Comparison of ENCODE assay signal across 14 cellular contexts in genomic region chr17:61946359-61946758, GRCh38. TPM values are rescaled to one million over a fixed set of nuclear protein-coding genes. Genes with fewer than 3 reads are reported as not detected.
DNase-seq lines count a peak whose midpoint lies in the region; ATAC-seq, FAIRE-seq and TF ChIP-seq lines count a peak whose summit lies in the region.
"Had no signal": no experiment of that assay in that cellular context is flagged by ENCODE, and none has a peak within 500 bp of the region (broad histone marks: within the 10 kb centered on the region; RNA-seq: fewer than 3 reads in every experiment).

No MANE protein-coding gene starts in this region.

- H2AFZ ChIP-seq in HepG2 (ENCODE audit: low read length) (no peak overlapping the region), PC-3 (ENCODE audit: low read length) (no peak overlapping the region)

- peaks cover 0 to 12% of the 10 kb centered on the region in 2 donors for H3K36me3 Mint-ChIP-seq in activated T-cell treated with anti-CD3 and anti-CD28 coated beads, Interleukin-2, amount 50 U/mL, for 72 hours (ENCODE audit: insufficient read depth in 2 of 2)
- H3K36me3 Mint-ChIP-seq in stimulated activated effector memory CD8-positive, alpha-beta T cell treated with anti-CD3 and anti-CD28 coated beads, Interleukin-12 subunit alpha, Interleukin-12 subunit beta, amount 100 ng/mL, for 72 hours = peaks cover 89% of the 10 kb centered on the region

- no peaks in the 10 kb centered on the region for H3K9me3 ChIP-seq in liver (ENCODE audit: control insufficient read depth in 4 of 4, low read length in 3 of 4)
- no peaks in the 10 kb centered on the region for H3K9me3 ChIP-seq in HepG2 (ENCODE audit: low read length)
- H3K9me3 ChIP-seq in PC-3 (ENCODE audit: low read length) = no peaks in the 10 kb centered on the region
- H3K9me3 ChIP-seq in transverse colon = no peaks in the 10 kb centered on the region
- H3K9me3 ChIP-seq: A549, HAP-1 had no signal

- H3K27ac Mint-ChIP-seq in activated T-cell treated with anti-CD3 and anti-CD28 coated beads, Interleukin-2, amount 50 U/mL, for 72 hours = peak overlapping the region; percentile 65
- H3K27ac Mint-ChIP-seq in stimulated activated effector memory CD8-positive, alpha-beta T cell treated with anti-CD3 and anti-CD28 coated beads, Interleukin-12 subunit alpha, Interleukin-12 subunit beta, amount 100 ng/mL, for 72 hours = peak overlapping the region; percentile 67

- peak overlapping the region in 1 of 2 donors; percentile 14 for H3K27ac ChIP-seq in liver (ENCODE audit: low read depth in 1 of 2, low read length in 2 of 2)
- no peak overlapping the region for H3K27ac ChIP-seq in HepG2 (ENCODE audit: extremely low read length, insufficient read depth, low read length)
- H3K27ac ChIP-seq in PC-3 (ENCODE audit: low read length) = no peak overlapping the region
- no peak overlapping the region for H3K27ac ChIP-seq in transverse colon
- H3K27ac ChIP-seq: A549 had no signal

- CTCF ChIA-PET in HepG2 (lab: Yijun Ruan, JAX; ENCODE audit: low intra/inter-chr PET ratio, low total read pairs) (no interaction called here), PC-3 (lab: Charles Lee) (no interaction called here)

- no peak for TF ChIP-seq EP300 in HepG2 (IDR thresholded peaks at IDR 0.05; ENCODE audit: low read depth in 2 of 2, low read length in 2 of 2)
- TF ChIP-seq EP300 in HepG2 (CRISPR knock-in tag; IDR thresholded peaks at IDR 0.05; ENCODE audit: borderline replicate concordance) = no peak
- TF ChIP-seq EP300 in transverse colon (IDR thresholded peaks at IDR 0.05; ENCODE audit: low read depth) = no peak

- ATAC-seq in activated T-cell treated with anti-CD3 and anti-CD28 coated beads, Interleukin-2, amount 50 U/mL, for 72 hours (replicated peaks in 1 of 2) = no peak
- ATAC-seq in HepG2 = no peak
- ATAC-seq in PC-3 = peak; percentile 32; the same call in 1 of the 2 replicates
- ATAC-seq in stimulated activated effector memory CD8-positive, alpha-beta T cell treated with anti-CD3 and anti-CD28 coated beads, Interleukin-12 subunit alpha, Interleukin-12 subunit beta, amount 100 ng/mL, for 72 hours = no peak
- no peak for ATAC-seq in HG03342 (IDR thresholded peaks at IDR 0.05; ENCODE audit: unreplicated experiment)
- ATAC-seq: A549 had no signal

- no peak for DNase-seq in activated T-cell treated with anti-CD3 and anti-CD28 coated beads, Interleukin-2, amount 50 U/mL, for 72 hours
- no peak for DNase-seq in activated T-cell treated with anti-CD3 and anti-CD28 coated beads, Interleukin-2, amount 50 U/mL, for 1 hour
- DNase-seq in HepG2 (ENCODE audit: low spot score) (no peak), PC-3 (no peak), transverse colon (no peak)
- no peak for DNase-seq in stimulated activated effector memory CD8-positive, alpha-beta T cell treated with anti-CD3 and anti-CD28 coated beads, Interleukin-12 subunit alpha, Interleukin-12 subunit beta, amount 100 ng/mL, for 72 hours (ENCODE audit: low spot score in 2 of 2)
- DNase-seq: DMS53, GF-D8 had no signal

- H3K79me2 ChIP-seq in HepG2 (ENCODE audit: insufficient read depth, low read length) (no peaks in the 10 kb centered on the region), PC-3 (ENCODE audit: low read length) (no peaks in the 10 kb centered on the region)

- TF ChIP-seq RAD21 in liver (IDR thresholded peaks at IDR 0.05) (peak; percentile 59 to 63), HepG2 (CRISPR knock-in tag; IDR thresholded peaks at IDR 0.05) (no peak)

- H3K4me2 ChIP-seq in HepG2 (ENCODE audit: low read depth, low read length) (no peak overlapping the region), PC-3 (ENCODE audit: low read length) (no peak overlapping the region)
- H3K4me2 ChIP-seq: A549 had no signal

- TF ChIP-seq POLR2A in HepG2 (IDR thresholded peaks at IDR 0.05; ENCODE audit: insufficient read depth in 1 of 2, low read depth in 2 of 2, low read length in 2 of 2) (no peak), transverse colon (IDR thresholded peaks at IDR 0.05) (no peak)

- H3K4me1 Mint-ChIP-seq in activated T-cell treated with anti-CD3 and anti-CD28 coated beads, Interleukin-2, amount 50 U/mL, for 72 hours (ENCODE audit: low read depth) = peaks cover 5% of the 10 kb centered on the region
- peaks cover 6% of the 10 kb centered on the region for H3K4me1 Mint-ChIP-seq in stimulated activated effector memory CD8-positive, alpha-beta T cell treated with anti-CD3 and anti-CD28 coated beads, Interleukin-12 subunit alpha, Interleukin-12 subunit beta, amount 100 ng/mL, for 72 hours

- intact Hi-C loops in HepG2 (cut with micrococcal nuclease; ENCODE audit: unreplicated experiment) (no loop called here), PC-3 (cut with micrococcal nuclease) (loop anchor here (5.0 to 10.0 kb wide), 3 partner anchors 106 to 228 kb away; no protein-coding TSS in a partner anchor), transverse colon (cut with DNase I; ENCODE audit: low total_unique reads) (no loop called here)

- H3K4me3 Mint-ChIP-seq in activated T-cell treated with anti-CD3 and anti-CD28 coated beads, Interleukin-2, amount 50 U/mL, for 72 hours = no peak overlapping the region
- H3K4me3 Mint-ChIP-seq in stimulated activated effector memory CD8-positive, alpha-beta T cell treated with anti-CD3 and anti-CD28 coated beads, Interleukin-12 subunit alpha, Interleukin-12 subunit beta, amount 100 ng/mL, for 72 hours = no peak overlapping the region

- H4K20me1 ChIP-seq in HepG2 (ENCODE audit: insufficient read depth, low read length) (no peaks in the 10 kb centered on the region), PC-3 (ENCODE audit: low read length) (0 out of 2 replicates have a peak, but pooled peaks cover 8% of the 10 kb centered on the region)

- POLR2A ChIA-PET in HepG2 (lab: Yijun Ruan, JAX) = no interaction called here
- POLR2A ChIA-PET in PC-3 (lab: Charles Lee; ENCODE audit: unreplicated experiment) = no interaction called here

- H3F3A ChIP-seq in PC-3 (ENCODE audit: low read length, unreplicated experiment) = no peaks in the 10 kb centered on the region

- H3K4me1 ChIP-seq in liver (ENCODE audit: control insufficient read depth in 4 of 4, insufficient read depth in 4 of 4, low read length in 3 of 4) = peaks cover 0 to 26% (median 20%) of the 10 kb centered on the region in 4 donors
- H3K4me1 ChIP-seq in HepG2 (ENCODE audit: insufficient read depth, low read length) = no peaks in the 10 kb centered on the region
- H3K4me1 ChIP-seq in PC-3 (ENCODE audit: insufficient read depth, low read length) = peaks cover 13% of the 10 kb centered on the region
- no peaks in the 10 kb centered on the region for H3K4me1 ChIP-seq in transverse colon
- H3K4me1 ChIP-seq: HAP-1 had no signal

- BruUV-seq in HepG2 (replicated peaks; lab: Mats Ljungman, UMichigan) = no TSS peak
- no TSS peak for BruUV-seq in PC-3 (replicated peaks; lab: Mats Ljungman, UMichigan)

- WGBS in liver = 54% methylated on average over 2 of the region's 2 CpGs
- 93% methylated on average over 2 of the region's 2 CpGs for WGBS in HepG2 (ENCODE audit: low lambda C conversion rate)
- 33 to 79% methylated on average over 1 to 2 of the region's 2 CpGs for WGBS in transverse colon (ENCODE audit: low coverage in 1 of 2), 2 donors

- H3K36me3 ChIP-seq in liver (ENCODE audit: control insufficient read depth in 4 of 4, insufficient read depth in 3 of 4, low read depth in 1 of 4, low read length in 3 of 4) = peaks cover 8 to 53% (median 35%) of the 10 kb centered on the region in 4 donors
- H3K36me3 ChIP-seq in HepG2 (replicated peaks in 1 of 2; ENCODE audit: control insufficient read depth in 1 of 2, insufficient read depth in 2 of 2, low read length in 2 of 2) = peaks cover 14 to 62% of the 10 kb centered on the region in 2 experiments
- H3K36me3 ChIP-seq in PC-3 (ENCODE audit: low read depth, low read length) = peaks cover 51% of the 10 kb centered on the region
- H3K36me3 ChIP-seq in transverse colon = peaks cover 0 to 57% (median 18%) of the 10 kb centered on the region in 4 donors

- no peak for FAIRE-seq in HepG2 (lab: Jason Lieb, UNC)
- FAIRE-seq: A549, H1, HTR-8/SVneo had no signal

- TF ChIP-seq CTCF in liver (IDR thresholded peaks at IDR 0.05; ENCODE audit: low read depth, low read length, missing input control) (peak; percentile 27), HepG2 (CRISPR knock-in tag; IDR thresholded peaks at IDR 0.05) (no peak), PC-3 (conservative IDR thresholded peaks at IDR 0.05; ENCODE audit: low read depth, low read length) (no peak), transverse colon (IDR thresholded peaks at IDR 0.05) (no peak)

- H3K9me3 Mint-ChIP-seq in activated T-cell treated with anti-CD3 and anti-CD28 coated beads, Interleukin-2, amount 50 U/mL, for 72 hours = no peaks in the 10 kb centered on the region
- H3K9me3 Mint-ChIP-seq in stimulated activated effector memory CD8-positive, alpha-beta T cell treated with anti-CD3 and anti-CD28 coated beads, Interleukin-12 subunit alpha, Interleukin-12 subunit beta, amount 100 ng/mL, for 72 hours = no peaks in the 10 kb centered on the region

- H3K27me3 Mint-ChIP-seq in activated T-cell treated with anti-CD3 and anti-CD28 coated beads, Interleukin-2, amount 50 U/mL, for 72 hours (ENCODE audit: low read depth) = no peaks in the 10 kb centered on the region

- H3K9ac ChIP-seq in liver (ENCODE audit: low read depth in 1 of 2, low read length in 2 of 2) (no peak overlapping the region), HepG2 (ENCODE audit: insufficient read depth, low read depth, low read length) (no peak overlapping the region), PC-3 (ENCODE audit: low read length) (no peak overlapping the region)

- no peaks in the 10 kb centered on the region for H3K9me2 ChIP-seq in PC-3 (replicated peaks; ENCODE audit: low read length)

- in situ Hi-C loops in HepG2 (cut with HindIII; ENCODE audit: extremely low pct_ligation_motif_present, low pct_unique_long_range_greater_than_20kb) (no loop called here), transverse colon (cut with MboI; ENCODE audit: low pct_ligation_motif_present in 1 of 4, low pct_unique_long_range_greater_than_20kb in 1 of 4, low sequenced_read_pairs in 3 of 4) (no loop called here)

- H3K4me3 ChIP-seq in liver (ENCODE audit: low read depth in 1 of 3, low read length in 3 of 3) (no peak overlapping the region), HepG2 (replicated peaks in 1 of 3; ENCODE audit: insufficient read depth in 1 of 3, low read depth in 2 of 3, low read length in 3 of 3) (no peak overlapping the region), PC-3 (ENCODE audit: low read length) (no peak overlapping the region), transverse colon (no peak overlapping the region)
- H3K4me3 ChIP-seq: A549, HAP-1 had no signal

- H3K27me3 ChIP-seq in liver (ENCODE audit: control insufficient read depth in 4 of 4, insufficient read depth in 4 of 4, low read length in 3 of 4) = no peaks in the 10 kb centered on the region
- no peaks in the 10 kb centered on the region for H3K27me3 ChIP-seq in HepG2 (ENCODE audit: control insufficient read depth in 1 of 2, insufficient read depth in 2 of 2, low read length in 2 of 2)
- no peaks in the 10 kb centered on the region for H3K27me3 ChIP-seq in PC-3 (ENCODE audit: low read length)
- H3K27me3 ChIP-seq in transverse colon = no peaks in the 10 kb centered on the region

RNA-seq across cellular contexts. Expression of gene INTS2, which starts 18.6 kb away (rescaled TPM):
- 10 to 100 TPM; 26.1 to 29.5 TPM for total RNA-seq in activated T-cell treated with anti-CD3 and anti-CD28 coated beads, Interleukin-2, amount 50 U/mL, for 72 hours
- total RNA-seq in liver = 1 to 10 TPM; 9.8 to 9.9 TPM
- 1 to 10 TPM; 1.1 to 1.7 TPM for polyA plus RNA-seq in liver
- 30.2 and 33.3 TPM in 2 replicates for total RNA-seq in HepG2 (2016; rRNA removed; fragmentation: Illumina TruSeq; extraction: Trizol)
- 9.6 and 10.0 TPM in 2 replicates for total RNA-seq in HepG2 (2016; cell fraction: cytosol; rRNA removed; fragmentation: Illumina TruSeq; extraction: Trizol; ENCODE audit: low read depth)
- 30.6 and 32.6 TPM in 2 replicates for total RNA-seq in HepG2 (2016; cell fraction: insoluble cytoplasmic fraction; rRNA removed; fragmentation: Illumina TruSeq; extraction: Trizol)
- total RNA-seq in HepG2 (2016; cell fraction: membrane; rRNA removed; fragmentation: Illumina TruSeq; extraction: Trizol) = 6.9 and 8.3 TPM in 2 replicates
- total RNA-seq in HepG2 (2016; cell fraction: nucleus; rRNA removed; fragmentation: Illumina TruSeq; extraction: Trizol) = 34.0 and 37.1 TPM in 2 replicates
- 15.6 and 20.5 TPM in 2 replicates for polyA plus RNA-seq in HepG2 (2011; rRNA removed)
- 8.1 and 11.7 TPM in 2 replicates for polyA plus RNA-seq in HepG2 (2011; cell fraction: cytosol; rRNA removed)
- 14.6 and 16.8 TPM in 2 replicates for polyA plus RNA-seq in HepG2 (2011; cell fraction: nucleus; rRNA removed)
- polyA plus RNA-seq in HepG2 (2012) = 9.4 and 11.7 TPM in 2 replicates
- 0.37 and 0.51 TPM in 2 replicates for polyA plus RNA-seq in HepG2 (2016; cell fraction: cytosol; fragmentation: Illumina TruSeq; extraction: Trizol; ENCODE audit: low read depth)
- polyA plus RNA-seq in HepG2 (2016; cell fraction: insoluble cytoplasmic fraction; fragmentation: Illumina TruSeq; extraction: Trizol; ENCODE audit: low read depth) = 11.5 and 12.2 TPM in 2 replicates
- 0.73 and 1.1 TPM in 2 replicates for polyA plus RNA-seq in HepG2 (2016; cell fraction: membrane; fragmentation: Illumina TruSeq; extraction: Trizol; ENCODE audit: low read depth)
- polyA plus RNA-seq in HepG2 (2016; cell fraction: nucleus; fragmentation: Illumina TruSeq; extraction: Trizol; ENCODE audit: insufficient read depth, low read depth) = 24.0 and 26.7 TPM in 2 replicates
- polyA minus RNA-seq in HepG2 (2011; rRNA and poly(A)+ RNA removed; ENCODE audit: low replicate concordance) = 26.3 and 37.9 TPM in 2 replicates
- polyA minus RNA-seq in HepG2 (2011; cell fraction: cytosol; rRNA and poly(A)+ RNA removed) = 29.4 and 32.8 TPM in 2 replicates
- polyA minus RNA-seq in HepG2 (2011; cell fraction: nucleus; rRNA and poly(A)+ RNA removed) = 49.4 and 55.6 TPM in 2 replicates
- 16.3 and 18.1 TPM in 2 replicates for total RNA-seq in PC-3 (2014; rRNA removed)
- total RNA-seq in transverse colon = 10 to 100 TPM in 1 of 4 donors, 1 to 10 TPM in 3; 1.9 to 17.7 (median 7.9) TPM
